12 cellular contexts compared by ENCODE assay signal in genomic region chr3:171860830-171861535, GRCh38. TPM values are rescaled to one million over a fixed set of nuclear protein-coding genes. Genes with fewer than 3 reads are reported as not detected.
DNase-seq lines count a peak whose midpoint lies in the region; ATAC-seq, FAIRE-seq and TF ChIP-seq lines count a peak whose summit lies in the region.
"Had no signal": no experiment of that assay in that cellular context is flagged by ENCODE, and none has a peak within 500 bp of the region (broad histone marks: within the 10 kb centered on the region; RNA-seq: fewer than 3 reads in every experiment).

No MANE protein-coding gene starts in this region.

- no peak overlapping the region for H3K4me3 Mint-ChIP-seq in activated naive CD4-positive, alpha-beta T cell treated with anti-CD3 and anti-CD28 coated beads, Interleukin-2, amount 10 ng/mL, durations not matched to agents 7 days and 5 days
- H3K4me3 Mint-ChIP-seq: activated T-cell treated with anti-CD3 and anti-CD28 coated beads, Interleukin-2, amount 50 U/mL, for 24 hours had no signal

- H3K36me3 ChIP-seq in smooth muscle cell (ENCODE audit: low read depth): no peaks in the 10 kb centered on the region

- no peaks in the 10 kb centered on the region for H3K9me3 ChIP-seq in smooth muscle cell (replicated peaks; ENCODE audit: low read depth)

- TF ChIP-seq CTCF in astrocyte of the cerebellum (IDR thresholded peaks at IDR 0.05; ENCODE audit: low read depth, low read length, missing control alignments) (no peak), smooth muscle cell (IDR thresholded peaks at IDR 0.05; ENCODE audit: borderline replicate concordance, insufficient read depth, poor library complexity, severe bottlenecking) (no peak)

- H3K27ac ChIP-seq in smooth muscle cell (ENCODE audit: low read depth): peak overlapping the region; percentile 55

- H3K4me1 ChIP-seq in smooth muscle cell (ENCODE audit: low read depth): peaks cover 10% of the 10 kb centered on the region

- peaks cover 5% of the 10 kb centered on the region for H3K9me3 Mint-ChIP-seq in activated naive CD4-positive, alpha-beta T cell treated with anti-CD3 and anti-CD28 coated beads, Interleukin-2, amount 10 ng/mL, durations not matched to agents 7 days and 5 days

- intact Hi-C loops in left ventricle myocardium superior (cut with micrococcal nuclease): no loop called here

- ATAC-seq in left ventricle myocardium superior (peak; percentile 90), GM19395 (IDR thresholded peaks at IDR 0.05; ENCODE audit: unreplicated experiment) (no peak)

- H3K27ac Mint-ChIP-seq in activated naive CD4-positive, alpha-beta T cell treated with anti-CD3 and anti-CD28 coated beads, Interleukin-2, amount 10 ng/mL, durations not matched to agents 7 days and 5 days: no peak overlapping the region
- H3K27ac Mint-ChIP-seq: activated T-cell treated with anti-CD3 and anti-CD28 coated beads, Interleukin-2, amount 50 U/mL, for 24 hours had no signal

- peak overlapping the region; percentile 50 for H2AFZ ChIP-seq in smooth muscle cell (ENCODE audit: low read depth)

- H3K27me3 ChIP-seq in smooth muscle cell (ENCODE audit: low read depth): no peaks in the 10 kb centered on the region

- peaks cover 4% of the 10 kb centered on the region for H3F3A ChIP-seq in smooth muscle cell (ENCODE audit: low read depth)

- H3K36me3 Mint-ChIP-seq in activated naive CD4-positive, alpha-beta T cell treated with anti-CD3 and anti-CD28 coated beads, Interleukin-2, amount 10 ng/mL, durations not matched to agents 7 days and 5 days: no peaks in the 10 kb centered on the region

- CTCF ChIA-PET in activated naive CD4-positive, alpha-beta T cell treated with anti-CD3 and anti-CD28 coated beads, Interleukin-2, amount 10 ng/mL, durations not matched to agents 7 days and 5 days (lab: Charles Lee): no interaction called here

- no peak overlapping the region for H3K9ac ChIP-seq in smooth muscle cell (ENCODE audit: low read depth)

- H3K4me2 ChIP-seq in smooth muscle cell: peak overlapping the region; percentile 3

- H3K4me3 ChIP-seq in astrocyte of the cerebellum (ENCODE audit: low read depth, low read length): no peak overlapping the region
- no peak overlapping the region for H3K4me3 ChIP-seq in smooth muscle cell

- H3K79me2 ChIP-seq in smooth muscle cell (ENCODE audit: low read depth): no peaks in the 10 kb centered on the region

- FAIRE-seq in urothelium cell line (lab: Jason Lieb, UNC): no peak

- in situ Hi-C loops in astrocyte of the cerebellum (cut with HindIII; ENCODE audit: low sequenced_read_pairs): no loop called here

- WGBS in smooth muscle cell (ENCODE audit: low lambda C conversion rate): 31% methylated on average over 6 of the region's 6 CpGs

- DNase-seq in GM03348 (ENCODE audit: low spot score) (peak; percentile 64), astrocyte of the cerebellum (ENCODE audit: low read depth) (peak; percentile 85), left ventricle myocardium superior (no peak), smooth muscle cell (lab: John Stamatoyannopoulos, UW; ENCODE audit: unreplicated experiment) (no peak), DMS 273 (lab: John Stamatoyannopoulos, UW; ENCODE audit: unreplicated experiment) (no peak), urothelium cell line (ENCODE audit: low spot score) (no peak)
- no peak for DNase-seq in activated naive CD4-positive, alpha-beta T cell treated with anti-CD3 and anti-CD28 coated beads, Interleukin-2, amount 10 ng/mL, durations not matched to agents 7 days and 5 days
- DNase-seq: activated T-cell treated with anti-CD3 and anti-CD28 coated beads, Interleukin-2, amount 50 U/mL, for 24 hours; cerebellar nuclear complex; glutamatergic neuron; NCI-H1694 had no signal

- no peaks in the 10 kb centered on the region for H4K20me1 ChIP-seq in smooth muscle cell (ENCODE audit: low read depth)

- peaks cover 11% of the 10 kb centered on the region for H3K27me3 Mint-ChIP-seq in activated naive CD4-positive, alpha-beta T cell treated with anti-CD3 and anti-CD28 coated beads, Interleukin-2, amount 10 ng/mL, durations not matched to agents 7 days and 5 days

- H3K4me1 Mint-ChIP-seq in activated naive CD4-positive, alpha-beta T cell treated with anti-CD3 and anti-CD28 coated beads, Interleukin-2, amount 10 ng/mL, durations not matched to agents 7 days and 5 days: no peaks in the 10 kb centered on the region

RNA-seq across cellular contexts. Expression of gene TMEM212, which starts 17.8 kb away (rescaled TPM):
- not detected for total RNA-seq in left ventricle myocardium superior
- not detected in 2 replicates for total RNA-seq in smooth muscle cell
- polyA plus RNA-seq in smooth muscle cell: not detected in 2 replicates

RNA-seq across cellular contexts. Expression of gene PLD1, which starts 50.7 kb away (rescaled TPM):
- total RNA-seq in left ventricle myocardium superior (75.1 TPM), smooth muscle cell (33.8 and 36.1 TPM in 2 replicates)
- 15.2 and 15.6 TPM in 2 replicates for polyA plus RNA-seq in smooth muscle cell

Comparison
In these comparisons a context has a peak if more than half of its experiments do, and no peak if none do; other contexts are left out.
1. DNase-seq: peak in GM03348 (single experiment) and astrocyte of the cerebellum (single experiment); none in left ventricle myocardium superior (single experiment), smooth muscle cell (single experiment), DMS 273 (single experiment), urothelium cell line (single experiment) and activated naive CD4-positive, alpha-beta T cell treated with anti-CD3 and anti-CD28 coated beads, Interleukin-2, amount 10 ng/mL, durations not matched to agents 7 days and 5 days (single experiment).